ENCODE assay signal across 8 cellular contexts in genomic region chr14:51094282-51094821, GRCh38. TPM values are rescaled to one million over a fixed set of nuclear protein-coding genes. Genes with fewer than 3 reads are reported as not detected.
DNase-seq lines count a peak whose midpoint lies in the region; ATAC-seq and TF ChIP-seq lines count a peak whose summit lies in the region.

No MANE protein-coding gene starts in this region.

- no peak for TF ChIP-seq CTCF in upper lobe of right lung (IDR thresholded peaks at IDR 0.05)

- H3K4me3 ChIP-seq in effector memory CD4-positive, alpha-beta T cell (ENCODE audit: insufficient read depth, low read depth, low read length, poor library complexity, severe bottlenecking): peak overlapping the region; percentile 73
- peak overlapping the region; percentile 71 for H3K4me3 ChIP-seq in upper lobe of right lung

- H3K27me3 Mint-ChIP-seq in activated CD4-positive, alpha-beta T cell treated with anti-CD3 and anti-CD28 coated beads for 36 hours: peaks cover 8% of the 10 kb centered on the region
- H3K27me3 Mint-ChIP-seq in T-helper 2 cell treated with Interferon-gamma antibody and Interleukin-4, amounts not matched to agents 5 μg/mL and 100 μg/mL, for 36 hours (ENCODE audit: low read depth): peaks cover 63% of the 10 kb centered on the region

- intact Hi-C loops in activated CD4-positive, alpha-beta T cell treated with anti-CD3 and anti-CD28 coated beads for 36 hours (cut with DNase I, micrococcal nuclease): loop anchor here (2.0 to 10.0 kb wide), 6 partner anchors 123 to 1460 kb away; partner anchors contain the start of genes PYGL (in 2 of the 2), GPR137C (in 1 of the 2), RTRAF (in 1 of the 2) and TXNDC16 (in 1 of the 2)
- intact Hi-C loops in upper lobe of right lung (cut with DNase I): no loop called here

- H3K36me3 Mint-ChIP-seq in activated CD4-positive, alpha-beta T cell treated with anti-CD3 and anti-CD28 coated beads for 36 hours (ENCODE audit: low read depth): no peaks in the 10 kb centered on the region
- no peaks in the 10 kb centered on the region for H3K36me3 Mint-ChIP-seq in T-helper 2 cell treated with Interferon-gamma antibody and Interleukin-4, amounts not matched to agents 5 μg/mL and 100 μg/mL, for 36 hours (ENCODE audit: low read depth)

- H3K36me3 ChIP-seq in effector memory CD4-positive, alpha-beta T cell (ENCODE audit: control insufficient read depth, insufficient read depth, low read length): no peaks in the 10 kb centered on the region
- no peaks in the 10 kb centered on the region for H3K36me3 ChIP-seq in upper lobe of right lung

- CTCF ChIA-PET in activated CD4-positive, alpha-beta T cell treated with anti-CD3 and anti-CD28 coated beads for 36 hours (lab: Charles Lee): interaction anchor here (0.8 to 1.6 kb wide), 5 partner anchors 10 to 219 kb away, joined by 3 to 5 read pairs (median 4); no protein-coding TSS in a partner anchor

- DNase-seq in activated CD4-positive, alpha-beta T cell treated with anti-CD3 and anti-CD28 coated beads for 36 hours: peak; percentile 50
- DNase-seq in activated CD4-positive, alpha-beta T cell treated with anti-CD3 and anti-CD28 coated beads for 1 hour: no peak
- DNase-seq in T-helper 2 cell treated with Interferon-gamma antibody and Interleukin-4, amounts not matched to agents 5 μg/mL and 100 μg/mL, for 36 hours (ENCODE audit: low spot score): no peak
- no peak for DNase-seq in effector memory CD4-positive, alpha-beta T cell
- peak; percentile 15 for DNase-seq in myocyte (ENCODE audit: low read depth)
- DNase-seq in upper lobe of right lung: peak; percentile 62
- DNase-seq in HPDE6-E6E7 (ENCODE audit: extremely low spot score): no peak
- DNase-seq in mucosa of gallbladder (ENCODE audit: low spot score): no peak

- H3K27me3 ChIP-seq in effector memory CD4-positive, alpha-beta T cell (replicated peaks; ENCODE audit: control insufficient read depth, insufficient read depth, low read length, poor library complexity, severe bottlenecking): peaks cover 16% of the 10 kb centered on the region
- peaks cover 39% of the 10 kb centered on the region for H3K27me3 ChIP-seq in upper lobe of right lung

- no peaks in the 10 kb centered on the region for H3K9me3 Mint-ChIP-seq in activated CD4-positive, alpha-beta T cell treated with anti-CD3 and anti-CD28 coated beads for 36 hours (ENCODE audit: low read depth)
- no peaks in the 10 kb centered on the region for H3K9me3 Mint-ChIP-seq in T-helper 2 cell treated with Interferon-gamma antibody and Interleukin-4, amounts not matched to agents 5 μg/mL and 100 μg/mL, for 36 hours

- POLR2A ChIA-PET in activated CD4-positive, alpha-beta T cell treated with anti-CD3 and anti-CD28 coated beads for 36 hours (lab: Charles Lee): no interaction called here

- peak overlapping the region; percentile 10 for H3K27ac ChIP-seq in effector memory CD4-positive, alpha-beta T cell (ENCODE audit: insufficient read depth, low read length, poor library complexity, severe bottlenecking)
- no peak overlapping the region for H3K27ac ChIP-seq in upper lobe of right lung

- peaks cover 19% of the 10 kb centered on the region for H3K4me1 ChIP-seq in effector memory CD4-positive, alpha-beta T cell (ENCODE audit: control insufficient read depth, insufficient read depth, low read length, poor library complexity, severe bottlenecking)
- H3K4me1 ChIP-seq in upper lobe of right lung: peaks cover 13% of the 10 kb centered on the region

- no peak overlapping the region for H3K27ac Mint-ChIP-seq in activated CD4-positive, alpha-beta T cell treated with anti-CD3 and anti-CD28 coated beads for 36 hours
- H3K27ac Mint-ChIP-seq in T-helper 2 cell treated with Interferon-gamma antibody and Interleukin-4, amounts not matched to agents 5 μg/mL and 100 μg/mL, for 36 hours: no peak overlapping the region

- H3K9me3 ChIP-seq in effector memory CD4-positive, alpha-beta T cell (ENCODE audit: control insufficient read depth, low read length): no peaks in the 10 kb centered on the region
- no peaks in the 10 kb centered on the region for H3K9me3 ChIP-seq in upper lobe of right lung

- peak overlapping the region; percentile 79 for H3K4me3 Mint-ChIP-seq in activated CD4-positive, alpha-beta T cell treated with anti-CD3 and anti-CD28 coated beads for 36 hours
- H3K4me3 Mint-ChIP-seq in T-helper 2 cell treated with Interferon-gamma antibody and Interleukin-4, amounts not matched to agents 5 μg/mL and 100 μg/mL, for 36 hours: peak overlapping the region; percentile 93

- H3K4me1 Mint-ChIP-seq in activated CD4-positive, alpha-beta T cell treated with anti-CD3 and anti-CD28 coated beads for 36 hours: peaks cover 15% of the 10 kb centered on the region
- peaks cover 15% of the 10 kb centered on the region for H3K4me1 Mint-ChIP-seq in T-helper 2 cell treated with Interferon-gamma antibody and Interleukin-4, amounts not matched to agents 5 μg/mL and 100 μg/mL, for 36 hours (ENCODE audit: low read depth)

- no peak for ATAC-seq in activated CD4-positive, alpha-beta T cell treated with anti-CD3 and anti-CD28 coated beads for 36 hours
- no peak for ATAC-seq in upper lobe of right lung

RNA-seq across cellular contexts. Expression of gene TRIM9, which starts 0.6 kb away (rescaled TPM):
- 1 to 10 TPM; 2.4 TPM for total RNA-seq in activated CD4-positive, alpha-beta T cell treated with anti-CD3 and anti-CD28 coated beads for 36 hours
- total RNA-seq in myocyte: 8.6 and 18.2 TPM in 2 replicates
- polyA plus RNA-seq in myocyte (2012): 1.5 TPM
- total RNA-seq in upper lobe of right lung: 0.32 TPM
- 31.2 TPM for total RNA-seq in mucosa of gallbladder

Comparison
In these comparisons a context has a peak if more than half of its experiments do, and no peak if none do; other contexts are left out.
1. DNase-seq: peak in activated CD4-positive, alpha-beta T cell treated with anti-CD3 and anti-CD28 coated beads for 36 hours (single experiment), myocyte (single experiment) and upper lobe of right lung (single experiment); none in activated CD4-positive, alpha-beta T cell treated with anti-CD3 and anti-CD28 coated beads for 1 hour (single experiment), T-helper 2 cell treated with Interferon-gamma antibody and Interleukin-4, amounts not matched to agents 5 μg/mL and 100 μg/mL, for 36 hours (single experiment), effector memory CD4-positive, alpha-beta T cell (0 of 3), HPDE6-E6E7 (single experiment) and mucosa of gallbladder (single experiment).